Comparison of ENCODE assay signal across 25 cellular contexts in genomic region chrX:153441296-153441695, GRCh38. TPM values are rescaled to one million over a fixed set of nuclear protein-coding genes. Genes with fewer than 3 reads are reported as not detected.
A peak's percentile ranks its signal among the peaks of the same experiment; 100 is the strongest.
DNase-seq lines count a peak whose midpoint lies in the region; ATAC-seq, FAIRE-seq and TF ChIP-seq lines count a peak whose summit lies in the region.
"Had no signal": no experiment of that assay in that cellular context is flagged by ENCODE, and none has a peak within 500 bp of the region (broad histone marks: within the 10 kb centered on the region; RNA-seq: fewer than 3 reads in every experiment).

No MANE protein-coding gene starts in this region.

- FAIRE-seq in kidney (lab: Jason Lieb, UNC), result peak; percentile 3
- FAIRE-seq: HepG2, K562 had no signal

- TF ChIP-seq CTCF in mammary epithelial cell (conservative IDR thresholded peaks at IDR 0.05 in 1 of 2, IDR thresholded peaks at IDR 0.05 in 1 of 2; ENCODE audit: extremely low read depth in 1 of 2, insufficient read depth in 1 of 2, low read depth in 1 of 2, low read length in 2 of 2), result no peak
- no peak for TF ChIP-seq CTCF in kidney (IDR thresholded peaks at IDR 0.05; ENCODE audit: borderline replicate concordance, extremely low read depth, insufficient read depth)
- no peak for TF ChIP-seq CTCF in mesothelial cell of epicardium (IDR thresholded peaks at IDR 0.05; ENCODE audit: unreplicated experiment)
- no peak for TF ChIP-seq CTCF in natural killer cell (IDR thresholded peaks at IDR 0.05)

- H3K4me3 ChIP-seq in mammary epithelial cell (replicated peaks in 1 of 3; ENCODE audit: insufficient read depth in 1 of 3, low read depth in 2 of 3, low read length in 3 of 3), result no peak overlapping the region
- no peak overlapping the region for H3K4me3 ChIP-seq in kidney (ENCODE audit: low read length in 2 of 2)
- H3K4me3 ChIP-seq: BLaER1 treated with 17β-estradiol and CSF1 and Interleukin-3, amounts not matched to agents 10 nM and 100 nM; GM23248; K562 had no signal

- H2AFZ ChIP-seq in mammary epithelial cell (ENCODE audit: low read depth, low read length), result no peak overlapping the region
- H2AFZ ChIP-seq: GM23248 had no signal

- no peaks in the 10 kb centered on the region for H4K20me1 ChIP-seq in mammary epithelial cell (ENCODE audit: insufficient read depth, low read length)

- WGBS in mammary epithelial cell (ENCODE audit: low coverage, missing lambda C conversion rate), result 43% methylated on average over 7 of the region's 7 CpGs

- H3K4me2 ChIP-seq in mammary epithelial cell (ENCODE audit: insufficient read depth, low read depth, low read length), result peak overlapping the region; percentile 44
- H3K4me2 ChIP-seq: BLaER1 treated with 17β-estradiol and CSF1 and Interleukin-3, amounts not matched to agents 10 nM and 100 nM had no signal

- H3K79me2 ChIP-seq in mammary epithelial cell (ENCODE audit: insufficient read depth, low read length), result no peaks in the 10 kb centered on the region

- peaks cover 22% of the 10 kb centered on the region for H3K4me1 ChIP-seq in mammary epithelial cell (ENCODE audit: insufficient read depth, low read length)
- H3K4me1 ChIP-seq in kidney (ENCODE audit: control insufficient read depth in 1 of 2, insufficient read depth in 1 of 2, low read depth in 1 of 2, low read length in 2 of 2), result no peaks in the 10 kb centered on the region
- H3K4me1 ChIP-seq: BLaER1 treated with 17β-estradiol and CSF1 and Interleukin-3, amounts not matched to agents 10 nM and 100 nM; Caco-2 had no signal

- H3K9me3 ChIP-seq in mammary epithelial cell (replicated peaks; ENCODE audit: insufficient read depth, low read length) (peaks cover 7% of the 10 kb centered on the region), kidney (ENCODE audit: control insufficient read depth in 1 of 2, low read length in 2 of 2) (no peaks in the 10 kb centered on the region)
- H3K9me3 ChIP-seq: Caco-2 had no signal

- in situ Hi-C loops in mammary epithelial cell (cut with MboI; ENCODE audit: low sequenced_read_pairs in 2 of 2), result no loop called here

- H3K9ac ChIP-seq in mammary epithelial cell (ENCODE audit: insufficient read depth, low read length) (no peak overlapping the region), kidney (ENCODE audit: low read length in 2 of 2) (no peak overlapping the region)
- H3K9ac ChIP-seq: BLaER1 treated with 17β-estradiol and CSF1 and Interleukin-3, amounts not matched to agents 10 nM and 100 nM; GM23248 had no signal

- peak; percentile 48 for DNase-seq in DMS 273 (lab: John Stamatoyannopoulos, UW; ENCODE audit: unreplicated experiment)
- no peak for DNase-seq in DMS 273 treated with DMSO at 0.1 percent for 48 hours (lab: John Stamatoyannopoulos, UW)
- DNase-seq in NCI-H69 (lab: John Stamatoyannopoulos, UW), result peak; percentile 21
- DNase-seq in mammary epithelial cell, result peak; percentile 46
- no peak for DNase-seq in kidney
- DNase-seq in mesothelial cell of epicardium (ENCODE audit: low spot score in 2 of 2, unreplicated experiment in 2 of 2), result no peak
- DNase-seq in natural killer cell, result no peak
- DNase-seq: Caco-2; CD4-positive, alpha-beta memory T cell; GM23248; H9; HFFc6; NCI-H1092; NCI-H146; NCI-H2029; NCI-H446; NCI-H526; T-cell had no signal

- H3K27me3 ChIP-seq in mammary epithelial cell (ENCODE audit: insufficient read depth, low read length), result no peaks in the 10 kb centered on the region

- H3K4me3 Mint-ChIP-seq in mesothelial cell of epicardium (no peak overlapping the region), natural killer cell (no peak overlapping the region)
- H3K4me3 Mint-ChIP-seq: CD4-positive, alpha-beta memory T cell; H9; HFFc6; T-cell had no signal

- ATAC-seq in GM18502 (IDR thresholded peaks at IDR 0.05; ENCODE audit: poor library complexity, unreplicated experiment) (no peak), natural killer cell (no peak)
- ATAC-seq: HepG2, SK-N-SH treated with all-trans-retinoic acid at 6 μM for 48 hours, T-cell had no signal

- BruUV-seq in mammary epithelial cell (replicated peaks; lab: Mats Ljungman, UMichigan), result no TSS peak

- H3K27ac ChIP-seq in mammary epithelial cell (ENCODE audit: insufficient read depth, low read depth, low read length) (peak overlapping the region; percentile 52), kidney (ENCODE audit: low read depth in 2 of 2, low read length in 2 of 2) (no peak overlapping the region)
- H3K27ac ChIP-seq: 22Rv1; BLaER1 treated with 17β-estradiol and CSF1 and Interleukin-3, amounts not matched to agents 10 nM and 100 nM; GM23248 had no signal

- CTCF ChIA-PET in mammary epithelial cell (lab: Charles Lee; ENCODE audit: low non-redundant PET), result no interaction called here

- H3K27me3 Mint-ChIP-seq in mesothelial cell of epicardium (ENCODE audit: low read depth), result no peaks in the 10 kb centered on the region
- peaks cover 0 to 12% of the 10 kb centered on the region in 2 donors for H3K27me3 Mint-ChIP-seq in natural killer cell (ENCODE audit: low read depth in 2 of 2)
- H3K27me3 Mint-ChIP-seq: CD4-positive, alpha-beta memory T cell had no signal

- H3K36me3 Mint-ChIP-seq in mesothelial cell of epicardium (no peaks in the 10 kb centered on the region), natural killer cell (no peaks in the 10 kb centered on the region)
- H3K36me3 Mint-ChIP-seq: CD4-positive, alpha-beta memory T cell; T-cell had no signal

- H3K9me3 Mint-ChIP-seq in mesothelial cell of epicardium (peaks cover 4% of the 10 kb centered on the region), natural killer cell (no peaks in the 10 kb centered on the region)
- H3K9me3 Mint-ChIP-seq: HFFc6 had no signal

- H3K4me1 Mint-ChIP-seq in mesothelial cell of epicardium (peaks cover 2% of the 10 kb centered on the region), natural killer cell (no peaks in the 10 kb centered on the region)
- H3K4me1 Mint-ChIP-seq: CD4-positive, alpha-beta memory T cell; H9; T-cell had no signal

- H3K27ac Mint-ChIP-seq in mesothelial cell of epicardium (no peak overlapping the region), natural killer cell (no peak overlapping the region)
- H3K27ac Mint-ChIP-seq: CD4-positive, alpha-beta memory T cell; H9; HFFc6; T-cell had no signal

- dilution Hi-C loops in mammary epithelial cell (cut with HindIII; ENCODE audit: low sequenced_read_pairs), result loop anchor here (5.0 kb wide), 1 partner anchor 51 kb away; the partner anchor contains the start of gene BGN

- H3K36me3 ChIP-seq in mammary epithelial cell (ENCODE audit: insufficient read depth, low read length) (no peaks in the 10 kb centered on the region), kidney (ENCODE audit: control insufficient read depth in 1 of 2, insufficient read depth in 2 of 2, low read length in 2 of 2) (no peaks in the 10 kb centered on the region)
- H3K36me3 ChIP-seq: BLaER1 treated with 17β-estradiol and CSF1 and Interleukin-3, amounts not matched to agents 10 nM and 100 nM had no signal

- intact Hi-C loops in mammary epithelial cell (cut with micrococcal nuclease) (loop anchor here (2.0 to 5.0 kb wide), 2 partner anchors 30 to 39 kb away; partner anchors contain the start of genes HAUS7 and PNMA6E), kidney (cut with DNase I) (no loop called here), natural killer cell (cut with micrococcal nuclease) (no loop called here)

RNA-seq across cellular contexts. Expression of gene TREX2, which starts 4.6 kb away (rescaled TPM):
- 1 to 10 TPM; 2.5 to 7.8 TPM for total RNA-seq in mammary epithelial cell
- polyA plus RNA-seq in mammary epithelial cell, result 1.0 TPM
- not detected for polyA minus RNA-seq in mammary epithelial cell
- total RNA-seq in kidney, result 1.4 TPM
- polyA plus RNA-seq in kidney (ENCODE audit: insufficient read depth, low read depth, low replicate concordance), result 0.67 TPM
- total RNA-seq in mesothelial cell of epicardium, result 0.72 to 0.97 TPM (median 0.83 TPM) in 3 replicates
- total RNA-seq in natural killer cell, result 1 to 10 TPM; 1.6 to 3.4 (median 3.1) TPM

RNA-seq across cellular contexts. Expression of gene HAUS7, which starts 29.1 kb away (rescaled TPM):
- total RNA-seq in mammary epithelial cell, result 10 to 100 TPM in 1 of 2 donors, 1 to 10 TPM in 1; 8.3 to 26.4 TPM
- polyA plus RNA-seq in mammary epithelial cell, result 25.7 TPM
- 38.4 TPM for polyA minus RNA-seq in mammary epithelial cell
- 28.1 TPM for total RNA-seq in kidney
- 47.6 TPM for polyA plus RNA-seq in kidney (ENCODE audit: insufficient read depth, low read depth, low replicate concordance)
- total RNA-seq in mesothelial cell of epicardium, result 22.9 to 25.1 TPM (median 24.7 TPM) in 3 replicates
- total RNA-seq in natural killer cell, result 10 to 100 TPM; 27.4 to 33.1 (median 31.9) TPM

RNA-seq across cellular contexts. Expression of gene ZFP92, which starts 30.0 kb away (rescaled TPM):
- 1 to 10 TPM; 2.7 to 4.3 TPM for total RNA-seq in mammary epithelial cell
- polyA plus RNA-seq in mammary epithelial cell, result 0.43 TPM
- polyA minus RNA-seq in mammary epithelial cell, result not detected
- 0.91 TPM for total RNA-seq in kidney
- polyA plus RNA-seq in kidney (ENCODE audit: insufficient read depth, low read depth, low replicate concordance), result 0.47 TPM
- 1.3 to 1.4 TPM (median 1.3 TPM) in 3 replicates for total RNA-seq in mesothelial cell of epicardium
- total RNA-seq in natural killer cell, result 1 to 10 TPM; 1.6 to 3.3 (median 2.9) TPM
- total RNA-seq: HT-29 had no signal
- polyA plus RNA-seq: GM23248, HepG2 had no signal

RNA-seq across cellular contexts. Expression of gene PNMA6E, which starts 40.1 kb away (rescaled TPM):
- total RNA-seq in mammary epithelial cell (under 1 TPM in 1 of 2 donors, not detected in 1; under 0.01 TPM), kidney (not detected), mesothelial cell of epicardium (not detected in 3 replicates), natural killer cell (not detected)
- polyA plus RNA-seq in mammary epithelial cell (not detected), kidney (ENCODE audit: insufficient read depth, low read depth, low replicate concordance) (not detected)
- polyA minus RNA-seq in mammary epithelial cell, result not detected
- total RNA-seq: Caco-2; CD4-positive, alpha-beta memory T cell; GM23248; H9; HepG2; HFFc6; HT-29; K562; T-cell had no signal
- polyA plus RNA-seq: CD4-positive, alpha-beta memory T cell; GM23248; HepG2 had no signal

RNA-seq across cellular contexts. Expression of gene BGN, which starts 53.5 kb away (rescaled TPM):
- total RNA-seq in mammary epithelial cell (10 to 100 TPM in 1 of 2 donors, 1 to 10 TPM in 1; 2.6 to 13.5 TPM), kidney (164 TPM), mesothelial cell of epicardium (114 to 121 TPM (median 121 TPM) in 3 replicates), natural killer cell (not detected)
- polyA plus RNA-seq in mammary epithelial cell (0.48 TPM), kidney (ENCODE audit: insufficient read depth, low read depth, low replicate concordance) (288 TPM)
- polyA minus RNA-seq in mammary epithelial cell, result not detected
- total RNA-seq: CD4-positive, alpha-beta memory T cell had no signal
- polyA plus RNA-seq: CD4-positive, alpha-beta memory T cell; K562 had no signal

Comparison
In these comparisons a context has a peak if more than half of its experiments do, and no peak if none do; other contexts are left out.
1. DNase-seq: peak in DMS 273 (single experiment), NCI-H69 (single experiment) and mammary epithelial cell (single experiment); none in DMS 273 treated with DMSO at 0.1 percent for 48 hours (single experiment), kidney (single experiment), mesothelial cell of epicardium (0 of 2) and natural killer cell (single experiment).